In the genomic region with DNA sequence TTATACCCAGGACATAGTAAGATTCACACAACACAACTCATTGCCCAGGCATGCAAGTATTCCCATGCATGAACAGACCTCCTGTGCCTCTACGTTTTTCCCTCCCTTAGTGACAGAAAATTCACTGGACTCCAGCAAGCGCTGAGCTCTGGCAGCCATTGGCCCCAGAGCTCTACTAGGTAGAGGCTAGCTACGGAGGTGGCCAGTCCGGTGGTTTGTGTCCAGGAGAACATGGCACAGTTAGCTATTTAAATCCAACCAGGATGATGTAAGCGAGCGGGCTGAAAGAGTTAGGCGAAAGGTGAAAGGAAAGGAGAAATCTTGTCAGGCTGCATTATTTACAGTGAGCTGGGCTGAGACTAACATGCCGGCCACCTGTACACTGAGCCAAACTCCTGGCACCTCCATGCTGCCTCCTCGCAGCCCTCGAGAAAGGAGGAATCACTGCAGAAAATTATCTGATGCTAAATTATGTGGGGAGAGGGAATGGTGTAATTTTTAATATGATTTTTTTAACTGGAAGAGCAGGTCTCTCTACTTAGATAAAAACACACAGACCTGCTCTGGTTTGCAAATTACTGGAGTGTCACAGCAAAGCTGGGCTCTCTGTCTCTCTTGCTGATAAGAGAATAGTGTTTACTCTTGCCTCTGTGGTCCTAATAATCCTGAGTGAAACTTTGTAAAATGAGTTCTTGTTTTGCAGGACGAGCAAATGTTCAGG, we compare ENCODE assay signal across 9 cellular contexts. TPM values are rescaled to one million over a fixed set of nuclear protein-coding genes. Genes with fewer than 3 reads are reported as not detected.
DNase-seq lines count a peak whose midpoint lies in the region; ATAC-seq and TF ChIP-seq lines count a peak whose summit lies in the region.
"Had no signal": no experiment of that assay in that cellular context is flagged by ENCODE, and none has a peak within 500 bp of the region (broad histone marks: within the 10 kb centered on the region; RNA-seq: fewer than 3 reads in every experiment).

No MANE protein-coding gene starts in this region.

- intact Hi-C loops in activated T-helper 2 cell treated with anti-CD3 and anti-CD28 coated beads, Interferon-gamma antibody, Interleukin-2, Interleukin-4, amounts not matched to agents 10 μg/mL and 5 μg/mL and 100 μg/mL, durations not matched to agents 14 hours and 24 hours and 36 hours (cut with micrococcal nuclease) = no loop called here

- H3K4me3 Mint-ChIP-seq in activated T-cell treated with anti-CD3 and anti-CD28 coated beads, Interleukin-2, amount 50 U/mL, for 72 hours = peak overlapping the region; percentile 73 to 74
- peak overlapping the region; percentile 49 for H3K4me3 Mint-ChIP-seq in activated T-helper 2 cell treated with anti-CD3 and anti-CD28 coated beads, Interferon-gamma antibody, Interleukin-2, Interleukin-4, amounts not matched to agents 10 μg/mL and 5 μg/mL and 100 μg/mL, durations not matched to agents 14 hours and 24 hours and 36 hours (ENCODE audit: low read depth)

- H3K4me1 Mint-ChIP-seq in activated T-cell treated with anti-CD3 and anti-CD28 coated beads, Interleukin-2, amount 50 U/mL, for 72 hours (ENCODE audit: low read depth) = peaks cover 14% of the 10 kb centered on the region
- peaks cover 43% of the 10 kb centered on the region for H3K4me1 Mint-ChIP-seq in activated T-helper 2 cell treated with anti-CD3 and anti-CD28 coated beads, Interferon-gamma antibody, Interleukin-2, Interleukin-4, amounts not matched to agents 10 μg/mL and 5 μg/mL and 100 μg/mL, durations not matched to agents 14 hours and 24 hours and 36 hours (ENCODE audit: low read depth)

- TF ChIP-seq EP300 in suprapubic skin (IDR thresholded peaks at IDR 0.05) = no peak

- H3K9me3 ChIP-seq in suprapubic skin = no peaks in the 10 kb centered on the region

- H3K4me3 ChIP-seq in suprapubic skin = no peak overlapping the region

- no peak for TF ChIP-seq CTCF in suprapubic skin (IDR thresholded peaks at IDR 0.05)

- peaks cover 29% of the 10 kb centered on the region for H3K4me1 ChIP-seq in suprapubic skin

- no peak for DNase-seq in activated T-cell treated with anti-CD3 and anti-CD28 coated beads, Interleukin-2, amount 50 U/mL, for 72 hours
- DNase-seq in activated T-cell treated with anti-CD3 and anti-CD28 coated beads, Interleukin-2, amount 50 U/mL, for 1 hour = no peak
- DNase-seq in activated T-helper 2 cell treated with anti-CD3 and anti-CD28 coated beads, Interferon-gamma antibody, Interleukin-2, Interleukin-4, amounts not matched to agents 10 μg/mL and 5 μg/mL and 100 μg/mL, durations not matched to agents 14 hours and 24 hours and 36 hours (ENCODE audit: low spot score) = no peak
- DNase-seq in left kidney (ENCODE audit: low read depth, low spot score) (peak; percentile 35), suprapubic skin (ENCODE audit: low spot score in 2 of 2) (no peak), NCI-H2081 (lab: John Stamatoyannopoulos, UW) (no peak), NCI-H524 treated with DMSO at 0.1 percent for 48 hours (lab: John Stamatoyannopoulos, UW) (no peak)
- DNase-seq: NCI-H1092 had no signal

- WGBS in suprapubic skin = 70% methylated on average over 11 of the region's 11 CpGs

- TF ChIP-seq POLR2A in suprapubic skin (IDR thresholded peaks at IDR 0.05) = no peak

- H3K36me3 ChIP-seq in suprapubic skin = no peaks in the 10 kb centered on the region

- no peaks in the 10 kb centered on the region for H3K27me3 ChIP-seq in suprapubic skin

- no peaks in the 10 kb centered on the region for H3K9me3 Mint-ChIP-seq in activated T-cell treated with anti-CD3 and anti-CD28 coated beads, Interleukin-2, amount 50 U/mL, for 72 hours
- no peaks in the 10 kb centered on the region for H3K9me3 Mint-ChIP-seq in activated T-helper 2 cell treated with anti-CD3 and anti-CD28 coated beads, Interferon-gamma antibody, Interleukin-2, Interleukin-4, amounts not matched to agents 10 μg/mL and 5 μg/mL and 100 μg/mL, durations not matched to agents 14 hours and 24 hours and 36 hours

- ATAC-seq in activated T-cell treated with anti-CD3 and anti-CD28 coated beads, Interleukin-2, amount 50 U/mL, for 72 hours (replicated peaks in 1 of 2) = peak; percentile 13 to 26
- ATAC-seq in HG03135 (IDR thresholded peaks at IDR 0.05; ENCODE audit: unreplicated experiment) = no peak

- no peak overlapping the region for H3K27ac Mint-ChIP-seq in activated T-cell treated with anti-CD3 and anti-CD28 coated beads, Interleukin-2, amount 50 U/mL, for 72 hours
- H3K27ac Mint-ChIP-seq in activated T-helper 2 cell treated with anti-CD3 and anti-CD28 coated beads, Interferon-gamma antibody, Interleukin-2, Interleukin-4, amounts not matched to agents 10 μg/mL and 5 μg/mL and 100 μg/mL, durations not matched to agents 14 hours and 24 hours and 36 hours = peak overlapping the region; percentile 60

- no peaks in the 10 kb centered on the region for H3K27me3 Mint-ChIP-seq in activated T-cell treated with anti-CD3 and anti-CD28 coated beads, Interleukin-2, amount 50 U/mL, for 72 hours (ENCODE audit: low read depth)
- H3K27me3 Mint-ChIP-seq in activated T-helper 2 cell treated with anti-CD3 and anti-CD28 coated beads, Interferon-gamma antibody, Interleukin-2, Interleukin-4, amounts not matched to agents 10 μg/mL and 5 μg/mL and 100 μg/mL, durations not matched to agents 14 hours and 24 hours and 36 hours (ENCODE audit: low read depth) = peaks cover 15% of the 10 kb centered on the region

- H3K27ac ChIP-seq in suprapubic skin = peak overlapping the region; percentile 20

- no peaks in the 10 kb centered on the region for H3K36me3 Mint-ChIP-seq in activated T-cell treated with anti-CD3 and anti-CD28 coated beads, Interleukin-2, amount 50 U/mL, for 72 hours (ENCODE audit: insufficient read depth in 2 of 2)
- H3K36me3 Mint-ChIP-seq in activated T-helper 2 cell treated with anti-CD3 and anti-CD28 coated beads, Interferon-gamma antibody, Interleukin-2, Interleukin-4, amounts not matched to agents 10 μg/mL and 5 μg/mL and 100 μg/mL, durations not matched to agents 14 hours and 24 hours and 36 hours (ENCODE audit: low read depth) = no peaks in the 10 kb centered on the region

RNA-seq across cellular contexts. Expression of gene ARMC2, which starts 50.1 kb away (rescaled TPM):
- 1 to 10 TPM; 2.2 to 2.9 TPM for total RNA-seq in activated T-cell treated with anti-CD3 and anti-CD28 coated beads, Interleukin-2, amount 50 U/mL, for 72 hours
- 1.9 and 2.7 TPM in 2 replicates for total RNA-seq in activated T-helper 2 cell treated with anti-CD3 and anti-CD28 coated beads, Interferon-gamma antibody, Interleukin-2, Interleukin-4, amounts not matched to agents 10 μg/mL and 5 μg/mL and 100 μg/mL, durations not matched to agents 14 hours and 24 hours and 36 hours
- total RNA-seq in suprapubic skin = 1 to 10 TPM; 1.9 to 9.5 (median 3.6) TPM
